Comparison of ENCODE assay signal across 1 cellular context in genomic region chr5:116573617-116574431, GRCh38.
TF ChIP-seq lines count a peak whose summit lies in the region.

No MANE protein-coding gene starts in this region.

TF ChIP-seq in HEK293, 187 proteins besides CTCF, POLR2A, EP300 and RAD21 (continued from another document):
- no peak for TF ChIP-seq ZNF112 (tag by site-specific recombination; IDR thresholded peaks at IDR 0.05)
- TF ChIP-seq ZNF48 (tag by site-specific recombination; IDR thresholded peaks at IDR 0.05), result no peak
- peak; percentile 50; the same call in 1 of the 2 replicates for TF ChIP-seq ZBTB48 (tag by site-specific recombination; IDR thresholded peaks at IDR 0.05)
- TF ChIP-seq PRDM10 (tag by site-specific recombination; IDR thresholded peaks at IDR 0.05), result no peak
- no peak for TF ChIP-seq ZNF169 (tag by site-specific recombination; IDR thresholded peaks at IDR 0.05)
- no peak for TF ChIP-seq SALL2 (tag by site-specific recombination; IDR thresholded peaks at IDR 0.05; ENCODE audit: borderline replicate concordance)
- TF ChIP-seq ZNF701 (tag by site-specific recombination; IDR thresholded peaks at IDR 0.05), result no peak
- TF ChIP-seq HOXA7 (CRISPR knock-in tag; IDR thresholded peaks at IDR 0.05; ENCODE audit: borderline replicate concordance), result no peak
- TF ChIP-seq ZIC2 (tag by site-specific recombination; IDR thresholded peaks at IDR 0.05), result peak; percentile 87
- no peak for TF ChIP-seq ZNF221 (tag by site-specific recombination; IDR thresholded peaks at IDR 0.05; ENCODE audit: borderline replicate concordance)
- TF ChIP-seq REST (tag by site-specific recombination; IDR thresholded peaks at IDR 0.05), result 0 out of 2 replicates have a peak, but pooled peaks have one; percentile 8
- TF ChIP-seq KLF9 (tag by site-specific recombination; IDR thresholded peaks at IDR 0.05; ENCODE audit: low read depth), result peak; percentile 50
- peak; percentile 74 for TF ChIP-seq ZBTB8A (tag by site-specific recombination; IDR thresholded peaks at IDR 0.05)
- peak; percentile 98 for TF ChIP-seq ZNF341 (tag by site-specific recombination; IDR thresholded peaks at IDR 0.05; ENCODE audit: low read depth)
- no peak for TF ChIP-seq SETDB1 (IDR thresholded peaks at IDR 0.05; ENCODE audit: insufficient read length, low read length)
- TF ChIP-seq ZNF76 (tag by site-specific recombination; IDR thresholded peaks at IDR 0.05; ENCODE audit: borderline replicate concordance, low read depth), result peak; percentile 57; the same call in 1 of the 2 replicates
- peak; percentile 46; the same call in 1 of the 2 replicates for TF ChIP-seq KLF1 (tag by site-specific recombination; IDR thresholded peaks at IDR 0.05)
- TF ChIP-seq HOXC10 (CRISPR knock-in tag; IDR thresholded peaks at IDR 0.05), result no peak
- TF ChIP-seq KLF16 (tag by site-specific recombination; IDR thresholded peaks at IDR 0.05), result no peak
- TF ChIP-seq ZNF501 (tag by site-specific recombination; IDR thresholded peaks at IDR 0.05), result no peak
- peak; percentile 96 for TF ChIP-seq ZNF561 (tag by site-specific recombination; IDR thresholded peaks at IDR 0.05; ENCODE audit: borderline replicate concordance)
- no peak for TF ChIP-seq SP2 (tag by site-specific recombination; IDR thresholded peaks at IDR 0.05)
- no peak for TF ChIP-seq ZNF114 (tag by site-specific recombination; IDR thresholded peaks at IDR 0.05)
- TF ChIP-seq ZFP3 (tag by site-specific recombination; IDR thresholded peaks at IDR 0.05; ENCODE audit: low read depth), result no peak
- TF ChIP-seq BCL11B (tag by site-specific recombination; IDR thresholded peaks at IDR 0.05; ENCODE audit: low read depth), result 0 out of 2 replicates have a peak, but pooled peaks have one; percentile 45
- TF ChIP-seq ZBTB26 (tag by site-specific recombination; optimal IDR thresholded peaks at IDR 0.05), result peak; percentile 86
- TF ChIP-seq ZBTB44 (tag by site-specific recombination; IDR thresholded peaks at IDR 0.05), result no peak
- TF ChIP-seq ZNF174 (tag by site-specific recombination; IDR thresholded peaks at IDR 0.05), result no peak
- TF ChIP-seq MZF1 (tag by site-specific recombination; IDR thresholded peaks at IDR 0.05; ENCODE audit: borderline replicate concordance), result no peak
- TF ChIP-seq ZNF777 (tag by site-specific recombination; IDR thresholded peaks at IDR 0.05; ENCODE audit: borderline replicate concordance), result peak; percentile 94
- TF ChIP-seq ZSCAN16 (tag by site-specific recombination; IDR thresholded peaks at IDR 0.05), result no peak
- peak; percentile 83 for TF ChIP-seq GLIS2 (tag by site-specific recombination; IDR thresholded peaks at IDR 0.05)
- no peak for TF ChIP-seq MYNN (tag by site-specific recombination; IDR thresholded peaks at IDR 0.05; ENCODE audit: borderline replicate concordance)
- TF ChIP-seq ZNF560 (tag by site-specific recombination; IDR thresholded peaks at IDR 0.05; ENCODE audit: borderline replicate concordance), result no peak
- TF ChIP-seq PATZ1 (tag by site-specific recombination; IDR thresholded peaks at IDR 0.05), result peak; percentile 20; the same call in 1 of the 2 replicates
- TF ChIP-seq GLIS1 (tag by site-specific recombination; IDR thresholded peaks at IDR 0.05), result peak; percentile 71
- no peak for TF ChIP-seq ZFP69B (tag by site-specific recombination; IDR thresholded peaks at IDR 0.05)
